ENCODE assay signal across 1 cellular context in the genomic region with DNA sequence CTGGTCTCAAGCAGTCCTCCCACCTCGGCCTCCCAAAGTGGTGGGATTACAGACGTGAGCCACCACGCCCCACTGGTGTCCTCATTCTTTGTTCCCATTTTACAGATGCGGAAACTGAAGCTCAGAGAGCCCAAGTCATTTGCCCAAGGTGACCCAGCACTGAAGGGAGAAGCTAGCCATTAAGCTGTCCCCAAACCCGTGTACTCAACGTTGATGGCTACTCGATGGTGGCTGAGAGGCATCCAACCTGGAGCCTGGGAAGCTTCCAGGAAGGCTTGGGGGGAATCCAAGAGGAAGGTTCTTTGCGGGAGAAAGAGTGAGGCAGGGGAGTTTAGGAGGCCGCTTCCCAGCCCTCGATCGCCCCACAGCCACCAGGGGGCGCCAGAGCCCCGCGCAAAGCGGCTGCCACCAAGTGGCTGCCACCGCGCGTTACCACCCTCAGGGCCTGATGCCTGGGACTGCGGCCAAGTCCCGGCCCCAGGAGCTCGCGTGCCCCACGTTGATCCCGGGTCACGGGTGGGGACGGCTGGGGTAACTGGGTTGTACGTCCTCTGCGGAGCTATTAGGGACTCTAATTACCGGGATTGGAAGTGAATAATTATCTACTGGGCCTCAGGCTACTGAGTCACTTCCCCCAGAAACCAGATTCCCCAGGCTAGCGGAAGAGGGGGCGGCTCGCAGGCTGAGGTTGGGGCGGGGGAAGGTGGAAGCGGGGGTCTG.
TF ChIP-seq lines count a peak whose summit lies in the region.

No MANE protein-coding gene starts in this region.

TF ChIP-seq in K562, 482 proteins besides CTCF, POLR2A, EP300 and RAD21 (continued from another document and continues in another):
- no peak for TF ChIP-seq POLR2H (tag; IDR thresholded peaks at IDR 0.05; ENCODE audit: low read depth)
- TF ChIP-seq TAF1 (IDR thresholded peaks at IDR 0.05; ENCODE audit: control insufficient read depth, extremely low read depth, insufficient read depth, low read length, severe bottlenecking) = no peak
- peak; percentile 90 for TF ChIP-seq BHLHE40 (IDR thresholded peaks at IDR 0.05; ENCODE audit: low read length)
- 0 out of 2 replicates have a peak, but pooled peaks have one; percentile 29 for TF ChIP-seq NFE2 (IDR thresholded peaks at IDR 0.05; ENCODE audit: low read depth)
- no peak for TF ChIP-seq ZNF644 (tag; IDR thresholded peaks at IDR 0.05; ENCODE audit: low read depth)
- TF ChIP-seq RUNX1 (IDR thresholded peaks at IDR 0.05; ENCODE audit: low read depth) = no peak
- no peak for TF ChIP-seq ZNF224 (CRISPR knock-in tag; IDR thresholded peaks at IDR 0.05)
- TF ChIP-seq PHF8 (IDR thresholded peaks at IDR 0.05; ENCODE audit: borderline replicate concordance, low read length) = peak; percentile 20; the same call in 1 of the 2 replicates
- TF ChIP-seq ZFPM2 (CRISPR knock-in tag; IDR thresholded peaks at IDR 0.05) = no peak
- peak; percentile 85 for TF ChIP-seq EGR1 (conservative IDR thresholded peaks at IDR 0.05)
- no peak for TF ChIP-seq TAF9B (IDR thresholded peaks at IDR 0.05; ENCODE audit: partially characterized antibody)
- peak; percentile 55 for TF ChIP-seq ZFX (CRISPR knock-in tag; IDR thresholded peaks at IDR 0.05)
- no peak for TF ChIP-seq MCM5 (IDR thresholded peaks at IDR 0.05; ENCODE audit: low read depth)
- TF ChIP-seq, protein P1, sequence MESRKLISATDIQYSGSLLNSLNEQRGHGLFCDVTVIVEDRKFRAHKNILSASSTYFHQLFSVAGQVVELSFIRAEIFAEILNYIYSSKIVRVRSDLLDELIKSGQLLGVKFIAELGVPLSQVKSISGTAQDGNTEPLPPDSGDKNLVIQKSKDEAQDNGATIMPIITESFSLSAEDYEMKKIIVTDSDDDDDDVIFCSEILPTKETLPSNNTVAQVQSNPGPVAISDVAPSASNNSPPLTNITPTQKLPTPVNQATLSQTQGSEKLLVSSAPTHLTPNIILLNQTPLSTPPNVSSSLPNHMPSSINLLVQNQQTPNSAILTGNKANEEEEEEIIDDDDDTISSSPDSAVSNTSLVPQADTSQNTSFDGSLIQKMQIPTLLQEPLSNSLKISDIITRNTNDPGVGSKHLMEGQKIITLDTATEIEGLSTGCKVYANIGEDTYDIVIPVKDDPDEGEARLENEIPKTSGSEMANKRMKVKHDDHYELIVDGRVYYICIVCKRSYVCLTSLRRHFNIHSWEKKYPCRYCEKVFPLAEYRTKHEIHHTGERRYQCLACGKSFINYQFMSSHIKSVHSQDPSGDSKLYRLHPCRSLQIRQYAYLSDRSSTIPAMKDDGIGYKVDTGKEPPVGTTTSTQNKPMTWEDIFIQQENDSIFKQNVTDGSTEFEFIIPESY (CRISPR knock-in tag; IDR thresholded peaks at IDR 0.05) = peak; percentile 84
- no peak for TF ChIP-seq ZNF785 (CRISPR knock-in tag; IDR thresholded peaks at IDR 0.05)
- TF ChIP-seq CBX1 (IDR thresholded peaks at IDR 0.05; ENCODE audit: low read depth) = peak; percentile 97
- no peak for TF ChIP-seq FUS (optimal IDR thresholded peaks at IDR 0.05; ENCODE audit: low read depth, low read length)
- no peak for TF ChIP-seq TRIM28 (IDR thresholded peaks at IDR 0.05)
- TF ChIP-seq SNIP1 (IDR thresholded peaks at IDR 0.05; ENCODE audit: low read depth) = no peak; the same call in 1 of the 2 replicates
- TF ChIP-seq GABPA (tag; conservative IDR thresholded peaks at IDR 0.05; ENCODE audit: low read depth) = no peak
- peak; percentile 64; the same call in 1 of the 2 replicates for TF ChIP-seq SMARCE1 (IDR thresholded peaks at IDR 0.05)
- TF ChIP-seq NFYB (IDR thresholded peaks at IDR 0.05; ENCODE audit: extremely low read depth, insufficient read length) = no peak
- TF ChIP-seq, protein P2, sequence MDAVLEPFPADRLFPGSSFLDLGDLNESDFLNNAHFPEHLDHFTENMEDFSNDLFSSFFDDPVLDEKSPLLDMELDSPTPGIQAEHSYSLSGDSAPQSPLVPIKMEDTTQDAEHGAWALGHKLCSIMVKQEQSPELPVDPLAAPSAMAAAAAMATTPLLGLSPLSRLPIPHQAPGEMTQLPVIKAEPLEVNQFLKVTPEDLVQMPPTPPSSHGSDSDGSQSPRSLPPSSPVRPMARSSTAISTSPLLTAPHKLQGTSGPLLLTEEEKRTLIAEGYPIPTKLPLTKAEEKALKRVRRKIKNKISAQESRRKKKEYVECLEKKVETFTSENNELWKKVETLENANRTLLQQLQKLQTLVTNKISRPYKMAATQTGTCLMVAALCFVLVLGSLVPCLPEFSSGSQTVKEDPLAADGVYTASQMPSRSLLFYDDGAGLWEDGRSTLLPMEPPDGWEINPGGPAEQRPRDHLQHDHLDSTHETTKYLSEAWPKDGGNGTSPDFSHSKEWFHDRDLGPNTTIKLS (IDR thresholded peaks at IDR 0.05; ENCODE audit: borderline replicate concordance, low read depth) = no peak
- no peak for TF ChIP-seq ZNF695 (CRISPR knock-in tag; IDR thresholded peaks at IDR 0.05)
- peak in 1 of 2 experiments; percentile 65; a peak in 2 of 4 replicates for TF ChIP-seq MAZ (CRISPR knock-in tag; conservative IDR thresholded peaks at IDR 0.05 in 1 of 2, IDR thresholded peaks at IDR 0.05 in 1 of 2)
- no peak for TF ChIP-seq BCL6 (CRISPR knock-in tag; IDR thresholded peaks at IDR 0.05)
- TF ChIP-seq, protein P3, sequence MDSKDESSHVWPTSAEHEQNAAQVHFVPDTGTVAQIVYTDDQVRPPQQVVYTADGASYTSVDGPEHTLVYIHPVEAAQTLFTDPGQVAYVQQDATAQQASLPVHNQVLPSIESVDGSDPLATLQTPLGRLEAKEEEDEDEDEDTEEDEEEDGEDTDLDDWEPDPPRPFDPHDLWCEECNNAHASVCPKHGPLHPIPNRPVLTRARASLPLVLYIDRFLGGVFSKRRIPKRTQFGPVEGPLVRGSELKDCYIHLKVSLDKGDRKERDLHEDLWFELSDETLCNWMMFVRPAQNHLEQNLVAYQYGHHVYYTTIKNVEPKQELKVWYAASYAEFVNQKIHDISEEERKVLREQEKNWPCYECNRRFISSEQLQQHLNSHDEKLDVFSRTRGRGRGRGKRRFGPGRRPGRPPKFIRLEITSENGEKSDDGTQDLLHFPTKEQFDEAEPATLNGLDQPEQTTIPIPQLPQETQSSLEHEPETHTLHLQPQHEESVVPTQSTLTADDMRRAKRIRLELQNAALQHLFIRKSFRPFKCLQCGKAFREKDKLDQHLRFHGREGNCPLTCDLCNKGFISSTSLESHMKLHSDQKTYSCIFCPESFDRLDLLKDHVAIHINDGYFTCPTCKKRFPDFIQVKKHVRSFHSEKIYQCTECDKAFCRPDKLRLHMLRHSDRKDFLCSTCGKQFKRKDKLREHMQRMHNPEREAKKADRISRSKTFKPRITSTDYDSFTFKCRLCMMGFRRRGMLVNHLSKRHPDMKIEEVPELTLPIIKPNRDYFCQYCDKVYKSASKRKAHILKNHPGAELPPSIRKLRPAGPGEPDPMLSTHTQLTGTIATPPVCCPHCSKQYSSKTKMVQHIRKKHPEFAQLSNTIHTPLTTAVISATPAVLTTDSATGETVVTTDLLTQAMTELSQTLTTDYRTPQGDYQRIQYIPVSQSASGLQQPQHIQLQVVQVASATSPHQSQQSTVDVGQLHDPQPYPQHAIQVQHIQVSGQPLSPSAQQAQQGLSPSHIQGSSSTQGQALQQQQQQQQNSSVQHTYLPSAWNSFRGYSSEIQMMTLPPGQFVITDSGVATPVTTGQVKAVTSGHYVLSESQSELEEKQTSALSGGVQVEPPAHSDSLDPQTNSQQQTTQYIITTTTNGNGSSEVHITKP (IDR thresholded peaks at IDR 0.05; ENCODE audit: partially characterized antibody) = no peak
- TF ChIP-seq, protein P4, sequence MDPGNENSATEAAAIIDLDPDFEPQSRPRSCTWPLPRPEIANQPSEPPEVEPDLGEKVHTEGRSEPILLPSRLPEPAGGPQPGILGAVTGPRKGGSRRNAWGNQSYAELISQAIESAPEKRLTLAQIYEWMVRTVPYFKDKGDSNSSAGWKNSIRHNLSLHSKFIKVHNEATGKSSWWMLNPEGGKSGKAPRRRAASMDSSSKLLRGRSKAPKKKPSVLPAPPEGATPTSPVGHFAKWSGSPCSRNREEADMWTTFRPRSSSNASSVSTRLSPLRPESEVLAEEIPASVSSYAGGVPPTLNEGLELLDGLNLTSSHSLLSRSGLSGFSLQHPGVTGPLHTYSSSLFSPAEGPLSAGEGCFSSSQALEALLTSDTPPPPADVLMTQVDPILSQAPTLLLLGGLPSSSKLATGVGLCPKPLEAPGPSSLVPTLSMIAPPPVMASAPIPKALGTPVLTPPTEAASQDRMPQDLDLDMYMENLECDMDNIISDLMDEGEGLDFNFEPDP (CRISPR knock-in tag; IDR thresholded peaks at IDR 0.05) = no peak
- TF ChIP-seq, protein P5, sequence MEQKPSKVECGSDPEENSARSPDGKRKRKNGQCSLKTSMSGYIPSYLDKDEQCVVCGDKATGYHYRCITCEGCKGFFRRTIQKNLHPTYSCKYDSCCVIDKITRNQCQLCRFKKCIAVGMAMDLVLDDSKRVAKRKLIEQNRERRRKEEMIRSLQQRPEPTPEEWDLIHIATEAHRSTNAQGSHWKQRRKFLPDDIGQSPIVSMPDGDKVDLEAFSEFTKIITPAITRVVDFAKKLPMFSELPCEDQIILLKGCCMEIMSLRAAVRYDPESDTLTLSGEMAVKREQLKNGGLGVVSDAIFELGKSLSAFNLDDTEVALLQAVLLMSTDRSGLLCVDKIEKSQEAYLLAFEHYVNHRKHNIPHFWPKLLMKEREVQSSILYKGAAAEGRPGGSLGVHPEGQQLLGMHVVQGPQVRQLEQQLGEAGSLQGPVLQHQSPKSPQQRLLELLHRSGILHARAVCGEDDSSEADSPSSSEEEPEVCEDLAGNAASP (IDR thresholded peaks at IDR 0.05) = no peak
- peak; percentile 78 for TF ChIP-seq ARID1B (IDR thresholded peaks at IDR 0.05)
- TF ChIP-seq ZNF445 (CRISPR knock-in tag; IDR thresholded peaks at IDR 0.05; ENCODE audit: low read depth) = no peak
- peak; percentile 40; the same call in 1 of the 2 replicates for TF ChIP-seq CHD2 (IDR thresholded peaks at IDR 0.05; ENCODE audit: low read depth, low read length)
- no peak; the same call in 1 of the 2 replicates for TF ChIP-seq L3MBTL2 (IDR thresholded peaks at IDR 0.05)
- TF ChIP-seq, protein P6, sequence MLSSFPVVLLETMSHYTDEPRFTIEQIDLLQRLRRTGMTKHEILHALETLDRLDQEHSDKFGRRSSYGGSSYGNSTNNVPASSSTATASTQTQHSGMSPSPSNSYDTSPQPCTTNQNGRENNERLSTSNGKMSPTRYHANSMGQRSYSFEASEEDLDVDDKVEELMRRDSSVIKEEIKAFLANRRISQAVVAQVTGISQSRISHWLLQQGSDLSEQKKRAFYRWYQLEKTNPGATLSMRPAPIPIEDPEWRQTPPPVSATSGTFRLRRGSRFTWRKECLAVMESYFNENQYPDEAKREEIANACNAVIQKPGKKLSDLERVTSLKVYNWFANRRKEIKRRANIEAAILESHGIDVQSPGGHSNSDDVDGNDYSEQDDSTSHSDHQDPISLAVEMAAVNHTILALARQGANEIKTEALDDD (IDR thresholded peaks at IDR 0.05) = no peak
- TF ChIP-seq, protein P7, sequence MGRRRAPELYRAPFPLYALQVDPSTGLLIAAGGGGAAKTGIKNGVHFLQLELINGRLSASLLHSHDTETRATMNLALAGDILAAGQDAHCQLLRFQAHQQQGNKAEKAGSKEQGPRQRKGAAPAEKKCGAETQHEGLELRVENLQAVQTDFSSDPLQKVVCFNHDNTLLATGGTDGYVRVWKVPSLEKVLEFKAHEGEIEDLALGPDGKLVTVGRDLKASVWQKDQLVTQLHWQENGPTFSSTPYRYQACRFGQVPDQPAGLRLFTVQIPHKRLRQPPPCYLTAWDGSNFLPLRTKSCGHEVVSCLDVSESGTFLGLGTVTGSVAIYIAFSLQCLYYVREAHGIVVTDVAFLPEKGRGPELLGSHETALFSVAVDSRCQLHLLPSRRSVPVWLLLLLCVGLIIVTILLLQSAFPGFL (CRISPR knock-in tag; IDR thresholded peaks at IDR 0.05) = no peak
- no peak for TF ChIP-seq NFXL1 (CRISPR knock-in tag; IDR thresholded peaks at IDR 0.05)
- no peak for TF ChIP-seq ETS2 (tag; IDR thresholded peaks at IDR 0.05; ENCODE audit: borderline replicate concordance, poor library complexity, severe bottlenecking)
- TF ChIP-seq, protein P8, sequence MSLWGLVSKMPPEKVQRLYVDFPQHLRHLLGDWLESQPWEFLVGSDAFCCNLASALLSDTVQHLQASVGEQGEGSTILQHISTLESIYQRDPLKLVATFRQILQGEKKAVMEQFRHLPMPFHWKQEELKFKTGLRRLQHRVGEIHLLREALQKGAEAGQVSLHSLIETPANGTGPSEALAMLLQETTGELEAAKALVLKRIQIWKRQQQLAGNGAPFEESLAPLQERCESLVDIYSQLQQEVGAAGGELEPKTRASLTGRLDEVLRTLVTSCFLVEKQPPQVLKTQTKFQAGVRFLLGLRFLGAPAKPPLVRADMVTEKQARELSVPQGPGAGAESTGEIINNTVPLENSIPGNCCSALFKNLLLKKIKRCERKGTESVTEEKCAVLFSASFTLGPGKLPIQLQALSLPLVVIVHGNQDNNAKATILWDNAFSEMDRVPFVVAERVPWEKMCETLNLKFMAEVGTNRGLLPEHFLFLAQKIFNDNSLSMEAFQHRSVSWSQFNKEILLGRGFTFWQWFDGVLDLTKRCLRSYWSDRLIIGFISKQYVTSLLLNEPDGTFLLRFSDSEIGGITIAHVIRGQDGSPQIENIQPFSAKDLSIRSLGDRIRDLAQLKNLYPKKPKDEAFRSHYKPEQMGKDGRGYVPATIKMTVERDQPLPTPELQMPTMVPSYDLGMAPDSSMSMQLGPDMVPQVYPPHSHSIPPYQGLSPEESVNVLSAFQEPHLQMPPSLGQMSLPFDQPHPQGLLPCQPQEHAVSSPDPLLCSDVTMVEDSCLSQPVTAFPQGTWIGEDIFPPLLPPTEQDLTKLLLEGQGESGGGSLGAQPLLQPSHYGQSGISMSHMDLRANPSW (CRISPR knock-in tag; IDR thresholded peaks at IDR 0.05) = peak; percentile 56; the same call in 1 of the 2 replicates
- TF ChIP-seq NR2C1 (IDR thresholded peaks at IDR 0.05) = no peak
- peak; percentile 13; the same call in 1 of the 2 replicates for TF ChIP-seq NR2C1 (tag; IDR thresholded peaks at IDR 0.05)
- no peak for TF ChIP-seq STAT5A (IDR thresholded peaks at IDR 0.05; ENCODE audit: borderline replicate concordance, low read length)
- peak; percentile 65 for TF ChIP-seq DACH1 (IDR thresholded peaks at IDR 0.05; ENCODE audit: partially characterized antibody)
- no peak for TF ChIP-seq OTX1 (CRISPR knock-in tag; IDR thresholded peaks at IDR 0.05)
- peak; percentile 48 for TF ChIP-seq NCOR1 (IDR thresholded peaks at IDR 0.05)
- TF ChIP-seq GATAD2B (IDR thresholded peaks at IDR 0.05; ENCODE audit: borderline replicate concordance) = peak; percentile 97
- no peak for TF ChIP-seq ZNF57 (CRISPR knock-in tag; IDR thresholded peaks at IDR 0.05)
